8 cellular contexts compared by ENCODE assay signal in genomic region chr12:113184098-113184899, GRCh38. TPM values are rescaled to one million over a fixed set of nuclear protein-coding genes. Genes with fewer than 3 reads are reported as not detected.
DNase-seq lines count a peak whose midpoint lies in the region; ATAC-seq and TF ChIP-seq lines count a peak whose summit lies in the region.

No MANE protein-coding gene starts in this region.

- no peak overlapping the region for H3K27ac ChIP-seq in neuronal stem cell (replicated peaks; ENCODE audit: low read length)

- H3K27me3 ChIP-seq in neuronal stem cell (ENCODE audit: control insufficient read depth in 3 of 3, insufficient read depth in 3 of 3, low read depth in 1 of 3, low read length in 3 of 3), result no peaks in the 10 kb centered on the region

- H3K36me3 ChIP-seq in neuronal stem cell (replicated peaks in 1 of 2; ENCODE audit: control insufficient read depth in 2 of 2, insufficient read depth in 2 of 2, low read length in 2 of 2), result peaks cover 22 to 46% of the 10 kb centered on the region in 2 donors

- H3K79me1 ChIP-seq in neuronal stem cell (ENCODE audit: low read depth, low read length), result peaks cover 7% of the 10 kb centered on the region

- H3K9me3 ChIP-seq in neuronal stem cell (replicated peaks in 1 of 2; ENCODE audit: control insufficient read depth in 2 of 2, insufficient read depth in 1 of 2, low read depth in 1 of 2, low read length in 2 of 2), result no peaks in the 10 kb centered on the region

- H3K23ac ChIP-seq in neuronal stem cell (ENCODE audit: low read depth, low read length, poor library complexity), result no peak overlapping the region

- H4K91ac ChIP-seq in neuronal stem cell (ENCODE audit: low read depth, low read length, poor library complexity), result no peak overlapping the region

- peak overlapping the region; percentile 100 for H2AFZ ChIP-seq in neuronal stem cell (ENCODE audit: low read length)

- peak; percentile 75 to 83 for DNase-seq in NOMO-1 (lab: John Stamatoyannopoulos, UW; ENCODE audit: unreplicated experiment in 2 of 2)
- DNase-seq in NOMO-1 treated with DMSO at 0.1 percent for 48 hours (lab: John Stamatoyannopoulos, UW; ENCODE audit: unreplicated experiment), result no peak
- DNase-seq in neuronal stem cell (ENCODE audit: low spot score), result no peak
- DNase-seq in NCI-H1694 treated with DMSO at 0.1 percent for 48 hours (lab: John Stamatoyannopoulos, UW), result no peak
- DNase-seq in dedifferentiated amniotic fluid mesenchymal stem cell (ENCODE audit: extremely low spot score), result no peak

- no peak overlapping the region for H4K8ac ChIP-seq in neuronal stem cell (ENCODE audit: low read depth, low read length)

- peak overlapping the region; percentile 77 for H3K4me2 ChIP-seq in neuronal stem cell (ENCODE audit: insufficient read depth, low read length, poor library complexity, severe bottlenecking)

- no peak overlapping the region for H2BK15ac ChIP-seq in neuronal stem cell (ENCODE audit: low read length)

- H2BK5ac ChIP-seq in neuronal stem cell (ENCODE audit: low read length), result no peak overlapping the region

- peaks cover 3 to 8% of the 10 kb centered on the region in 2 donors for H3K4me1 ChIP-seq in neuronal stem cell (ENCODE audit: control insufficient read depth in 2 of 2, insufficient read depth in 1 of 2, low read depth in 1 of 2, low read length in 2 of 2)

- H3K14ac ChIP-seq in neuronal stem cell (ENCODE audit: low read length), result no peak overlapping the region

- H3K4ac ChIP-seq in neuronal stem cell (ENCODE audit: low read length), result no peak overlapping the region

- H2BK120ac ChIP-seq in neuronal stem cell (ENCODE audit: low read depth, low read length), result no peak overlapping the region

- ATAC-seq in HG02798 (IDR thresholded peaks at IDR 0.05; ENCODE audit: poor library complexity, unreplicated experiment) (peak; percentile 55), esophagus mucosa (peak; percentile 26)

- no peak overlapping the region for H2BK12ac ChIP-seq in neuronal stem cell (ENCODE audit: low read length)

- H3K18ac ChIP-seq in neuronal stem cell (ENCODE audit: low read length), result no peak overlapping the region

- WGBS in neuronal stem cell (ENCODE audit: extremely low coverage in 2 of 2, insufficient read length in 2 of 2, insufficient replicate concordance in 1 of 2), 2 donors, result no CpG with 5 or more reads among the region's 26 CpGs

- no peak overlapping the region for H2AK5ac ChIP-seq in neuronal stem cell (ENCODE audit: low read depth, low read length)

- H3K9ac ChIP-seq in neuronal stem cell (ENCODE audit: low read depth, low read length, poor library complexity), result no peak overlapping the region

- peak overlapping the region; percentile 98 for H3K4me3 ChIP-seq in neuronal stem cell (ENCODE audit: low read length in 2 of 2)

TF ChIP-seq in PFSK-1, 5 proteins besides CTCF, POLR2A, EP300 and RAD21:
- TF ChIP-seq REST (IDR thresholded peaks at IDR 0.05; ENCODE audit: insufficient read depth in 1 of 2, low read depth in 2 of 2, low read length in 2 of 2) (no peak), POLR2AphosphoS5 (IDR thresholded peaks at IDR 0.05; ENCODE audit: low read depth, low read length) (0 out of 2 replicates have a peak, but pooled peaks have one; percentile 9), FOXP2 (optimal IDR thresholded peaks at IDR 0.05; ENCODE audit: borderline replicate concordance, extremely low read depth, extremely low read length, insufficient read depth) (peak; percentile 18)

RNA-seq across cellular contexts. Expression of gene DDX54, which starts 1.0 kb away (rescaled TPM):
- 206 TPM for polyA plus RNA-seq in PFSK-1 (2012; ENCODE audit: insufficient read length, low read depth)
- total RNA-seq in esophagus mucosa, result 46.6 TPM
- 60.8 TPM for polyA plus RNA-seq in neuronal stem cell (2013, experiment 1 of 2)
- polyA plus RNA-seq in neuronal stem cell (2013, experiment 2 of 2), result 59.6 TPM

RNA-seq across cellular contexts. Expression of gene RITA1, which starts 1.2 kb away (rescaled TPM):
- 45.6 TPM for polyA plus RNA-seq in PFSK-1 (2012; ENCODE audit: insufficient read length, low read depth)
- total RNA-seq in esophagus mucosa, result 11.0 TPM
- 14.5 TPM for polyA plus RNA-seq in neuronal stem cell (2013, experiment 1 of 2)
- polyA plus RNA-seq in neuronal stem cell (2013, experiment 2 of 2), result 14.3 TPM

RNA-seq across cellular contexts. Expression of gene CFAP73, which starts 34.8 kb away (rescaled TPM):
- not detected for polyA plus RNA-seq in PFSK-1 (2012; ENCODE audit: insufficient read length, low read depth)
- total RNA-seq in esophagus mucosa, result 0.20 TPM
- 0.22 TPM for polyA plus RNA-seq in neuronal stem cell (2013, experiment 1 of 2)
- polyA plus RNA-seq in neuronal stem cell (2013, experiment 2 of 2), result 0.19 TPM

RNA-seq across cellular contexts. Expression of gene TPCN1, which starts 37.0 kb away (rescaled TPM):
- 30.5 TPM for polyA plus RNA-seq in PFSK-1 (2012; ENCODE audit: insufficient read length, low read depth)
- 35.2 TPM for total RNA-seq in esophagus mucosa
- 11.5 TPM for polyA plus RNA-seq in neuronal stem cell (2013, experiment 1 of 2)
- polyA plus RNA-seq in neuronal stem cell (2013, experiment 2 of 2), result 10.7 TPM

RNA-seq across cellular contexts. Expression of gene RASAL1, which starts 48.7 kb away (rescaled TPM):
- not detected for polyA plus RNA-seq in PFSK-1 (2012; ENCODE audit: insufficient read length, low read depth)
- 53.1 TPM for total RNA-seq in esophagus mucosa
- polyA plus RNA-seq in neuronal stem cell (2013, experiment 1 of 2), result 0.26 TPM
- 0.19 TPM for polyA plus RNA-seq in neuronal stem cell (2013, experiment 2 of 2)

Comparison
In these comparisons a context has a peak if more than half of its experiments do, and no peak if none do; other contexts are left out.
1. DNase-seq: peak in NOMO-1 (2 of 2); none in NOMO-1 treated with DMSO at 0.1 percent for 48 hours (single experiment), neuronal stem cell (single experiment), NCI-H1694 treated with DMSO at 0.1 percent for 48 hours (single experiment) and dedifferentiated amniotic fluid mesenchymal stem cell (single experiment).